In the genomic region with DNA sequence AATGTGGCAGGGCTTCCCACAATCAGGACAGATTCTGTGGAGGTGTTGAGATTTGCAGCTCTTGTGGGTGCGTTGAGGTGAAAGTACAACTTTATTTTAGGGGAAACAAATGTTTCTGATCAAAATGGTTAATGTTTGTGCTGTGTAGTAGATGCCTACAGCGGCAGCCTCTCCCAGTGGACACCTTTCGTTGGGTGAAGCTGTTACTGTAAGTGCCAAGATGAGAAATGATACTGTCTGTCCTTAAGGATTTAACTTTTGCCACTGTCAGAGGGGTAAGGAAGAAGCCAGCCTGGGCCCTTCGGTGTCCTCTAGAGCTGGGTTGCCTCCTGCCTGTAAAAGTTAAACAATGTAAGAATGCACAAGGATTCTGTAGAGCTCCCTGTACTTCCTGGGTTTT, we compare ENCODE assay signal across 23 cellular contexts. TPM values are rescaled to one million over a fixed set of nuclear protein-coding genes. Genes with fewer than 3 reads are reported as not detected.
DNase-seq lines count a peak whose midpoint lies in the region; ATAC-seq, FAIRE-seq and TF ChIP-seq lines count a peak whose summit lies in the region.
"Had no signal": no experiment of that assay in that cellular context is flagged by ENCODE, and none has a peak within 500 bp of the region (broad histone marks: within the 10 kb centered on the region; RNA-seq: fewer than 3 reads in every experiment).

No MANE protein-coding gene starts in this region.

- no peak overlapping the region for H3K27ac ChIP-seq in breast epithelium
- H3K27ac ChIP-seq: 22Rv1; BLaER1 treated with 17β-estradiol and CSF1 and Interleukin-3, amounts not matched to agents 10 nM and 100 nM; SJSA1 had no signal

- H3K27ac Mint-ChIP-seq in MCF 10A (ENCODE audit: low read depth, unreplicated experiment) = peak overlapping the region; percentile 3
- H3K27ac Mint-ChIP-seq in WTC11 = peak overlapping the region; percentile 79
- H3K27ac Mint-ChIP-seq in mesothelial cell of epicardium = peak overlapping the region; percentile 57
- peak overlapping the region; percentile 13 for H3K27ac Mint-ChIP-seq in type B pancreatic cell
- H3K27ac Mint-ChIP-seq: CD4-positive, alpha-beta T cell had no signal

- intact Hi-C loops in MCF 10A (cut with micrococcal nuclease) (no loop called here), breast epithelium (cut with DNase I; ENCODE audit: low total_unique reads) (no loop called here)

- POLR2A ChIA-PET in MCF 10A (lab: Yijun Ruan, JAX) (no interaction called here), WTC11 (lab: Charles Lee) (no interaction called here)

- H3K9me3 Mint-ChIP-seq in MCF 10A (ENCODE audit: unreplicated experiment) (no peaks in the 10 kb centered on the region), WTC11 (0 out of 2 replicates have a peak, but pooled peaks cover 6% of the 10 kb centered on the region), mesothelial cell of epicardium (peaks cover 11% of the 10 kb centered on the region), type B pancreatic cell (no peaks in the 10 kb centered on the region)

- H3K36me3 Mint-ChIP-seq in MCF 10A (ENCODE audit: insufficient read depth, unreplicated experiment) (peaks cover 18% of the 10 kb centered on the region), WTC11 (peaks cover 19% of the 10 kb centered on the region), mesothelial cell of epicardium (peaks cover 19% of the 10 kb centered on the region), type B pancreatic cell (peaks cover 32% of the 10 kb centered on the region)

- no peak for ATAC-seq in WTC11

- TF ChIP-seq CTCF in MCF 10A (IDR thresholded peaks at IDR 0.05; ENCODE audit: unreplicated experiment) (no peak), breast epithelium (IDR thresholded peaks at IDR 0.05) (no peak), WTC11 (IDR thresholded peaks at IDR 0.05) (no peak), mesothelial cell of epicardium (IDR thresholded peaks at IDR 0.05; ENCODE audit: unreplicated experiment) (no peak), type B pancreatic cell (conservative IDR thresholded peaks at IDR 0.05) (no peak)

- no peaks in the 10 kb centered on the region for H3K36me3 ChIP-seq in breast epithelium
- H3K36me3 ChIP-seq: BLaER1 treated with 17β-estradiol and CSF1 and Interleukin-3, amounts not matched to agents 10 nM and 100 nM; MG63 had no signal

- TF ChIP-seq POLR2A in breast epithelium (IDR thresholded peaks at IDR 0.05) = no peak
- TF ChIP-seq POLR2A in H54 (IDR thresholded peaks at IDR 0.05; ENCODE audit: low read depth, low read length) = no peak

- BruUV-seq in MCF 10A (replicated peaks; lab: Mats Ljungman, UMichigan) = no TSS peak

- no peaks in the 10 kb centered on the region for H3K27me3 ChIP-seq in breast epithelium
- H3K27me3 ChIP-seq: BLaER1 treated with 17β-estradiol and CSF1 and Interleukin-3, amounts not matched to agents 10 nM and 100 nM; MG63; SJSA1 had no signal

- DNase-seq in MCF 10A (ENCODE audit: unreplicated experiment) = no peak
- no peak for DNase-seq in breast epithelium (ENCODE audit: low spot score in 2 of 2)
- DNase-seq in WTC11 (ENCODE audit: low spot score) = no peak
- no peak for DNase-seq in mesothelial cell of epicardium (ENCODE audit: low spot score in 2 of 2, unreplicated experiment in 2 of 2)
- DNase-seq in type B pancreatic cell (ENCODE audit: extremely low spot score, unreplicated experiment) = no peak
- DNase-seq in HPDE6-E6E7 (ENCODE audit: extremely low spot score) = no peak
- DNase-seq in activated CD8-positive, alpha-beta memory T cell treated with anti-CD3 and anti-CD28 coated beads, Interleukin-2, amount 50 U/mL, for 48 hours = no peak
- no peak for DNase-seq in H54 (ENCODE audit: insufficient read length, low spot score)
- DNase-seq: CD4-positive, alpha-beta T cell; KBM-7; MG63; NCI-H1105 treated with DMSO at 0.1 percent for 48 hours; NCI-H146; NCI-H1930; NCI-H2107; NCI-H446 treated with DMSO at 0.1 percent for 48 hours; NCI-H526; Right ventricle myocardium superior; RPMI8226 had no signal

- H3K4me1 ChIP-seq in breast epithelium = no peaks in the 10 kb centered on the region

- no peak for FAIRE-seq in H54 (lab: Jason Lieb, UNC)
- FAIRE-seq: G401.6 had no signal

- H3K4me3 ChIP-seq in breast epithelium = no peak overlapping the region
- H3K4me3 ChIP-seq: BLaER1 treated with 17β-estradiol and CSF1 and Interleukin-3, amounts not matched to agents 10 nM and 100 nM; MG63; SJSA1 had no signal

- no peaks in the 10 kb centered on the region for H3K9me3 ChIP-seq in breast epithelium
- H3K9me3 ChIP-seq: MG63, SJSA1 had no signal

- H3K27me3 Mint-ChIP-seq in MCF 10A (ENCODE audit: insufficient read depth, unreplicated experiment) (no peaks in the 10 kb centered on the region), WTC11 (ENCODE audit: low read depth) (no peaks in the 10 kb centered on the region; the same call in 1 of the 2 replicates), mesothelial cell of epicardium (ENCODE audit: low read depth) (no peaks in the 10 kb centered on the region), type B pancreatic cell (no peaks in the 10 kb centered on the region)
- H3K27me3 Mint-ChIP-seq: CD4-positive, alpha-beta T cell had no signal

- CTCF ChIA-PET in MCF 10A (lab: Yijun Ruan, JAX) = no interaction called here
- CTCF ChIA-PET in WTC11 (lab: Charles Lee) = interaction anchor here (1.4 kb wide), 1 partner anchor 36 kb away, joined by 3 read pairs; no protein-coding TSS in a partner anchor

- no peak overlapping the region for H3K4me3 Mint-ChIP-seq in MCF 10A (ENCODE audit: unreplicated experiment)
- H3K4me3 Mint-ChIP-seq in WTC11 = no peak overlapping the region
- no peak overlapping the region for H3K4me3 Mint-ChIP-seq in mesothelial cell of epicardium
- no peak overlapping the region for H3K4me3 Mint-ChIP-seq in type B pancreatic cell
- H3K4me3 Mint-ChIP-seq: CD4-positive, alpha-beta T cell had no signal

- peaks cover 12% of the 10 kb centered on the region for H3K4me1 Mint-ChIP-seq in MCF 10A (ENCODE audit: insufficient read depth, unreplicated experiment)
- H3K4me1 Mint-ChIP-seq in WTC11 = peaks cover 26% of the 10 kb centered on the region
- peaks cover 17% of the 10 kb centered on the region for H3K4me1 Mint-ChIP-seq in mesothelial cell of epicardium
- H3K4me1 Mint-ChIP-seq in type B pancreatic cell (ENCODE audit: unreplicated experiment) = peaks cover 38% of the 10 kb centered on the region

TF ChIP-seq in WTC11, 78 proteins besides CTCF, POLR2A, EP300 and RAD21 (continues in another document):
- TF ChIP-seq SMAD3 (CRISPR knock-in tag; IDR thresholded peaks at IDR 0.05; ENCODE audit: borderline replicate concordance) = no peak
- no peak for TF ChIP-seq NFYB (CRISPR knock-in tag; conservative IDR thresholded peaks at IDR 0.05; ENCODE audit: low read depth)
- no peak for TF ChIP-seq TP53 (CRISPR knock-in tag; IDR thresholded peaks at IDR 0.05)
- no peak for TF ChIP-seq CBFB (CRISPR knock-in tag; IDR thresholded peaks at IDR 0.05; ENCODE audit: low read depth)
- no peak for TF ChIP-seq FOXJ3 (CRISPR knock-in tag; IDR thresholded peaks at IDR 0.05; ENCODE audit: borderline replicate concordance)
- TF ChIP-seq SMAD4 (CRISPR knock-in tag; IDR thresholded peaks at IDR 0.05) = no peak
- TF ChIP-seq, protein P1, sequence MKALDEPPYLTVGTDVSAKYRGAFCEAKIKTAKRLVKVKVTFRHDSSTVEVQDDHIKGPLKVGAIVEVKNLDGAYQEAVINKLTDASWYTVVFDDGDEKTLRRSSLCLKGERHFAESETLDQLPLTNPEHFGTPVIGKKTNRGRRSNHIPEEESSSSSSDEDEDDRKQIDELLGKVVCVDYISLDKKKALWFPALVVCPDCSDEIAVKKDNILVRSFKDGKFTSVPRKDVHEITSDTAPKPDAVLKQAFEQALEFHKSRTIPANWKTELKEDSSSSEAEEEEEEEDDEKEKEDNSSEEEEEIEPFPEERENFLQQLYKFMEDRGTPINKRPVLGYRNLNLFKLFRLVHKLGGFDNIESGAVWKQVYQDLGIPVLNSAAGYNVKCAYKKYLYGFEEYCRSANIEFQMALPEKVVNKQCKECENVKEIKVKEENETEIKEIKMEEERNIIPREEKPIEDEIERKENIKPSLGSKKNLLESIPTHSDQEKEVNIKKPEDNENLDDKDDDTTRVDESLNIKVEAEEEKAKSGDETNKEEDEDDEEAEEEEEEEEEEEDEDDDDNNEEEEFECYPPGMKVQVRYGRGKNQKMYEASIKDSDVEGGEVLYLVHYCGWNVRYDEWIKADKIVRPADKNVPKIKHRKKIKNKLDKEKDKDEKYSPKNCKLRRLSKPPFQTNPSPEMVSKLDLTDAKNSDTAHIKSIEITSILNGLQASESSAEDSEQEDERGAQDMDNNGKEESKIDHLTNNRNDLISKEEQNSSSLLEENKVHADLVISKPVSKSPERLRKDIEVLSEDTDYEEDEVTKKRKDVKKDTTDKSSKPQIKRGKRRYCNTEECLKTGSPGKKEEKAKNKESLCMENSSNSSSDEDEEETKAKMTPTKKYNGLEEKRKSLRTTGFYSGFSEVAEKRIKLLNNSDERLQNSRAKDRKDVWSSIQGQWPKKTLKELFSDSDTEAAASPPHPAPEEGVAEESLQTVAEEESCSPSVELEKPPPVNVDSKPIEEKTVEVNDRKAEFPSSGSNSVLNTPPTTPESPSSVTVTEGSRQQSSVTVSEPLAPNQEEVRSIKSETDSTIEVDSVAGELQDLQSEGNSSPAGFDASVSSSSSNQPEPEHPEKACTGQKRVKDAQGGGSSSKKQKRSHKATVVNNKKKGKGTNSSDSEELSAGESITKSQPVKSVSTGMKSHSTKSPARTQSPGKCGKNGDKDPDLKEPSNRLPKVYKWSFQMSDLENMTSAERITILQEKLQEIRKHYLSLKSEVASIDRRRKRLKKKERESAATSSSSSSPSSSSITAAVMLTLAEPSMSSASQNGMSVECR (CRISPR knock-in tag; IDR thresholded peaks at IDR 0.05; ENCODE audit: borderline replicate concordance) = no peak

RNA-seq across cellular contexts. Expression of a gene that starts 27.9 kb away (rescaled TPM):
- 40.0 and 42.4 TPM in 2 replicates for total RNA-seq in MCF 10A (2022)
- total RNA-seq in breast epithelium = 100 to 1,000 TPM in 1 of 3 donors, 10 to 100 TPM in 2; 50.4 to 101 (median 69.2) TPM
- 52.1 to 58.4 TPM (median 55.8 TPM) in 3 replicates for total RNA-seq in WTC11 (2021)
- 70.0 to 74.8 TPM (median 70.5 TPM) in 3 replicates for total RNA-seq in mesothelial cell of epicardium
- 61.6 and 67.4 TPM in 2 replicates for total RNA-seq in type B pancreatic cell (ENCODE audit: low replicate concordance)
- total RNA-seq: CD4-positive, alpha-beta T cell had no signal

Comparison
In these comparisons a context has a peak if more than half of its experiments do, and no peak if none do; other contexts are left out.
1. H3K27ac Mint-ChIP-seq: peak in every context shown above with its lines; median percentile 79 in WTC11; 57 in mesothelial cell of epicardium; 13 in type B pancreatic cell; 3 in MCF 10A.